ENCODE assay signal across 8 cellular contexts in the genomic region with DNA sequence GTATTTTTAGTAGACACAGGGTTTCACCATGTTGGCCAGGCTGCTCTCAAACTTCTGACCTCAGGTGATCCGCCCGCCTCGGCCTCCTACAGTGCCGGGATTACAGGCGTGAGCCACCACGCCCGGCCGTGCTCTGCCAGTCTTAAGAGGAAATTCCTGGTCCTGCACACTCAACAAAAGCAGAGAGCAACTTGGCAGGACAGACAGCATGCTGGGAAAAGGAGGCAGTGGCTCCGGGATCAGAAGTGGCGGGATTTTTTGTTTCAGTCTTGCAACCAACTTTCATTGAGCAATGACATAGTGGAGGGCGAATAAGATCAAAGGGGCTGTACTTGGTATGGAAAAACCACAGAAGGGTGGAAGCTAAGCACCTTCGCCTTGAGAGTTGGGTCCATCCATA. TPM values are rescaled to one million over a fixed set of nuclear protein-coding genes. Genes with fewer than 3 reads are reported as not detected.
DNase-seq lines count a peak whose midpoint lies in the region; ATAC-seq and TF ChIP-seq lines count a peak whose summit lies in the region.

No MANE protein-coding gene starts in this region.

- POLR2A ChIA-PET in PC-3 (lab: Charles Lee; ENCODE audit: unreplicated experiment): no interaction called here

- peak overlapping the region; percentile 58 for H2AFZ ChIP-seq in PC-3 (ENCODE audit: low read length)

- H3K36me3 ChIP-seq in PC-3 (ENCODE audit: low read depth, low read length): peaks cover 19% of the 10 kb centered on the region; the same call in 1 of the 2 replicates
- peaks cover 0 to 11% of the 10 kb centered on the region in 2 donors for H3K36me3 ChIP-seq in psoas muscle (ENCODE audit: insufficient read depth in 1 of 2, low read depth in 1 of 2)

- intact Hi-C loops in PC-3 (cut with micrococcal nuclease) (loop anchor here (1.0 to 5.0 kb wide), 5 partner anchors 18 to 112 kb away; partner anchors contain the start of genes POLR3B and TCP11L2), psoas muscle (cut with DNase I) (loop anchor here (5.0 kb wide), 1 partner anchor 57 kb away; the partner anchor contains the start of gene TCP11L2 (in 2 of the 2))

- CTCF ChIA-PET in PC-3 (lab: Charles Lee): interaction anchor here (0.6 kb wide), 1 partner anchor 37 kb away, joined by 3 read pairs; no protein-coding TSS in a partner anchor

- peak overlapping the region; percentile 81 for H3K4me2 ChIP-seq in PC-3 (ENCODE audit: low read length)

- ATAC-seq in PC-3 (peak; percentile 7), psoas muscle (peak in 2 of 4 donors; percentile 1 to 33), GM21737 (IDR thresholded peaks at IDR 0.05; ENCODE audit: unreplicated experiment) (no peak)

- H3K9ac ChIP-seq in PC-3 (ENCODE audit: low read length): peak overlapping the region; percentile 85

- DNase-seq in EH (ENCODE audit: low read depth) (peak; percentile 82), PC-3 (peak; percentile 78), fibroblast of peridontal ligament (ENCODE audit: extremely low read depth) (peak; percentile 74), psoas muscle (peak; percentile 50 to 65), SKM-1 treated with dmso at 0.1 percent for 144 hours (lab: John Stamatoyannopoulos, UW; ENCODE audit: unreplicated experiment) (no peak), NCI-H187 treated with DMSO at 0.1 percent for 48 hours (lab: John Stamatoyannopoulos, UW) (no peak)
- no peak for DNase-seq in activated CD8-positive, alpha-beta memory T cell treated with anti-CD3 and anti-CD28 coated beads, Interleukin-2, amount 50 U/mL, for 4 hours

- H3K4me3 ChIP-seq in PC-3 (ENCODE audit: low read length): peak overlapping the region; percentile 73
- H3K4me3 ChIP-seq in psoas muscle: peak overlapping the region; percentile 74

- BruUV-seq in PC-3 (replicated peaks; lab: Mats Ljungman, UMichigan): no TSS peak

- H3K27ac ChIP-seq in PC-3 (ENCODE audit: low read length) (peak overlapping the region; percentile 93), psoas muscle (peak overlapping the region; percentile 95)

- H4K20me1 ChIP-seq in PC-3 (ENCODE audit: low read length): peaks cover 12% of the 10 kb centered on the region

- H3K4me1 ChIP-seq in PC-3 (ENCODE audit: insufficient read depth, low read length) (peaks cover 24% of the 10 kb centered on the region), psoas muscle (peaks cover 38% of the 10 kb centered on the region)

- H3K79me2 ChIP-seq in PC-3 (ENCODE audit: low read length): peaks cover 55% of the 10 kb centered on the region

- no peaks in the 10 kb centered on the region for H3K9me3 ChIP-seq in PC-3 (ENCODE audit: low read length)
- H3K9me3 ChIP-seq in psoas muscle: no peaks in the 10 kb centered on the region

- TF ChIP-seq CTCF in PC-3 (conservative IDR thresholded peaks at IDR 0.05; ENCODE audit: low read depth, low read length): no peak
- no peak for TF ChIP-seq CTCF in psoas muscle (IDR thresholded peaks at IDR 0.05)

- no peaks in the 10 kb centered on the region for H3F3A ChIP-seq in PC-3 (ENCODE audit: low read length, unreplicated experiment)

- H3K27me3 ChIP-seq in PC-3 (ENCODE audit: low read length) (no peaks in the 10 kb centered on the region), psoas muscle (ENCODE audit: insufficient read depth in 3 of 3, low read length in 2 of 3) (no peaks in the 10 kb centered on the region)

- 61 to 76% (median 76%) methylated on average over 12 of the region's 12 CpGs for WGBS in psoas muscle, 3 donors

- no peaks in the 10 kb centered on the region for H3K9me2 ChIP-seq in PC-3 (replicated peaks; ENCODE audit: low read length)

RNA-seq across cellular contexts. Expression of gene CKAP4, which starts 2.1 kb away (rescaled TPM):
- total RNA-seq in PC-3 (2014; rRNA removed) (76.3 and 99.1 TPM in 2 replicates), psoas muscle (10 to 100 TPM; 14.2 to 24.4 (median 19.7) TPM)
- polyA plus RNA-seq in psoas muscle: 10 to 100 TPM in 1 of 3 donors, 1 to 10 TPM in 2; 7.6 to 14.7 (median 8.0) TPM

RNA-seq across cellular contexts. Expression of gene TCP11L2, which starts 56.8 kb away (rescaled TPM):
- 10.1 and 12.1 TPM in 2 replicates for total RNA-seq in PC-3 (2014; rRNA removed)
- total RNA-seq in psoas muscle: 10 to 100 TPM; 26.7 to 63.1 (median 39.0) TPM
- polyA plus RNA-seq in psoas muscle: 10 to 100 TPM in 2 of 3 donors, 1 to 10 TPM in 1; 3.9 to 26.0 (median 15.2) TPM

Comparison
In these comparisons a context has a peak if more than half of its experiments do, and no peak if none do; other contexts are left out.
1. DNase-seq: peak in EH (single experiment), PC-3 (single experiment), fibroblast of peridontal ligament (single experiment) and psoas muscle (2 of 2); none in SKM-1 treated with dmso at 0.1 percent for 144 hours (single experiment), activated CD8-positive, alpha-beta memory T cell treated with anti-CD3 and anti-CD28 coated beads, Interleukin-2, amount 50 U/mL, for 4 hours (single experiment) and NCI-H187 treated with DMSO at 0.1 percent for 48 hours (single experiment).